In genomic region chr1:231233735-231234417, GRCh38 we compare ENCODE assay signal across 22 cellular contexts. TPM values are rescaled to one million over a fixed set of nuclear protein-coding genes. Genes with fewer than 3 reads are reported as not detected.
DNase-seq lines count a peak whose midpoint lies in the region; ATAC-seq and TF ChIP-seq lines count a peak whose summit lies in the region.
"Had no signal": no experiment of that assay in that cellular context is flagged by ENCODE, and none has a peak within 500 bp of the region (broad histone marks: within the 10 kb centered on the region; RNA-seq: fewer than 3 reads in every experiment).

No MANE protein-coding gene starts in this region.

- peaks cover 27% of the 10 kb centered on the region for H3K4me1 Mint-ChIP-seq in type B pancreatic cell (ENCODE audit: unreplicated experiment)

- peak overlapping the region; percentile 90 for H3K27ac Mint-ChIP-seq in type B pancreatic cell

- H3K4me3 Mint-ChIP-seq in type B pancreatic cell: no peak overlapping the region
- H3K4me3 Mint-ChIP-seq: activated naive CD4-positive, alpha-beta T cell treated with anti-CD3 and anti-CD28 coated beads, Interleukin-2, amount 10 ng/mL, durations not matched to agents 7 days and 5 days; CD4-positive, alpha-beta memory T cell; naive thymus-derived CD4-positive, alpha-beta T cell had no signal

- H3K9me3 Mint-ChIP-seq in type B pancreatic cell: no peaks in the 10 kb centered on the region
- H3K9me3 Mint-ChIP-seq: activated naive CD4-positive, alpha-beta T cell treated with anti-CD3 and anti-CD28 coated beads, Interleukin-2, amount 10 ng/mL, durations not matched to agents 7 days and 5 days; CD4-positive, alpha-beta memory T cell; naive thymus-derived CD4-positive, alpha-beta T cell had no signal

- no peak overlapping the region for H3K4me3 ChIP-seq in astrocyte of the spinal cord (ENCODE audit: low read depth, low read length)
- H3K4me3 ChIP-seq: breast epithelium, psoas muscle, SK-N-MC had no signal

- no peaks in the 10 kb centered on the region for H3K27me3 Mint-ChIP-seq in type B pancreatic cell
- H3K27me3 Mint-ChIP-seq: activated naive CD4-positive, alpha-beta T cell treated with anti-CD3 and anti-CD28 coated beads, Interleukin-2, amount 10 ng/mL, durations not matched to agents 7 days and 5 days; CD4-positive, alpha-beta memory T cell; naive thymus-derived CD4-positive, alpha-beta T cell had no signal

- peak; percentile 4 for DNase-seq in NCI-H526 (lab: John Stamatoyannopoulos, UW)
- no peak for DNase-seq in NCI-H526 treated with DMSO at 0.1 percent for 48 hours (lab: John Stamatoyannopoulos, UW)
- peak; percentile 20 for DNase-seq in astrocyte of the spinal cord (ENCODE audit: low read depth, low spot score)
- peak; percentile 55 for DNase-seq in left kidney (ENCODE audit: low read depth, low spot score)
- DNase-seq in type B pancreatic cell (ENCODE audit: extremely low spot score, unreplicated experiment): no peak
- DNase-seq in COLO829 (ENCODE audit: low spot score): no peak
- no peak for DNase-seq in C1 segment of cervical spinal cord (lab: John Stamatoyannopoulos, UW)
- DNase-seq: activated CD4-positive, alpha-beta T cell treated with anti-CD3 and anti-CD28 coated beads, Interleukin-2, amount 50 U/mL, for 1 hour; activated naive CD4-positive, alpha-beta T cell treated with anti-CD3 and anti-CD28 coated beads, Interleukin-2, amount 10 ng/mL, durations not matched to agents 7 days and 5 days; CD4-positive, alpha-beta memory T cell; GOT3; left ventricle myocardium superior; MV-4-11; naive thymus-derived CD4-positive, alpha-beta T cell; NCI-H524 treated with DMSO at 0.1 percent for 48 hours; OCI-M1; psoas muscle; stimulated activated CD4-positive, alpha-beta T cell treated with anti-CD3 and anti-CD28 coated beads, Interleukin-12 subunit alpha, Interleukin-12 subunit beta, amount 100 ng/mL, for 4 hours; stimulated activated naive CD8-positive, alpha-beta T cell treated with anti-CD3 and anti-CD28 coated beads, Interleukin-15, Interleukin-2, amounts not matched to agents 100 U/mL and 50 U/mL, for 24 hours had no signal

- peaks cover 22% of the 10 kb centered on the region for H3K36me3 Mint-ChIP-seq in type B pancreatic cell

- ATAC-seq in GM21717 (IDR thresholded peaks at IDR 0.05; ENCODE audit: unreplicated experiment): no peak
- ATAC-seq: left ventricle myocardium superior; naive thymus-derived CD4-positive, alpha-beta T cell; psoas muscle; stimulated activated naive CD8-positive, alpha-beta T cell treated with anti-CD3 and anti-CD28 coated beads, Interleukin-15, Interleukin-2, amounts not matched to agents 100 U/mL and 50 U/mL, for 24 hours had no signal

- no peak for TF ChIP-seq CTCF in astrocyte of the spinal cord (IDR thresholded peaks at IDR 0.05; ENCODE audit: low read depth, low read length)
- no peak for TF ChIP-seq CTCF in type B pancreatic cell (conservative IDR thresholded peaks at IDR 0.05)

- in situ Hi-C loops in astrocyte of the spinal cord (cut with HindIII; ENCODE audit: low sequenced_read_pairs): no loop called here

RNA-seq across cellular contexts. Expression of gene GNPAT, which starts 7.1 kb away (rescaled TPM):
- total RNA-seq in type B pancreatic cell (ENCODE audit: low replicate concordance): 39.7 and 54.3 TPM in 2 replicates

Comparison
In these comparisons a context has a peak if more than half of its experiments do, and no peak if none do; other contexts are left out.
1. DNase-seq: peak in NCI-H526 (2 of 2), astrocyte of the spinal cord (single experiment) and left kidney (single experiment); none in NCI-H526 treated with DMSO at 0.1 percent for 48 hours (single experiment), type B pancreatic cell (single experiment), COLO829 (single experiment) and C1 segment of cervical spinal cord (0 of 14).